ENCODE assay signal across 8 cellular contexts in the genomic region with DNA sequence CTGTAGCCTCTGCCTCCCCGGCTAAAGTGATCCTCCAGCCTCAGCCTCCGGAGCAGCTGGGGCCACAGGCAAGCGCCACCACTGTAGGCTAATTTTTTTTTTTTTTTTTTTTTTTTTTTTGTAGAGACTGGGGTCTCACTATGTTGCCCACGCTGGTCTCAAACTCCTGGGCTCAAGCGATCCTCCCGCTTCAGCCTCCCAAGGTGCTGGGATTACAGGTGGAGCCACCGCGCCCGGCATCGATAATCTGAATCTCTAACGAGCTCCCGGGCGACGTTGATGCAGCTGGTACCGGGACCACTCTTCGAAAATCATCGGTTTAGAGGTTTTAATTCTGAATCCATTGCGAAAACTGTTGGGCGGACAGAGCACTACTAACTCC. TPM values are rescaled to one million over a fixed set of nuclear protein-coding genes. Genes with fewer than 3 reads are reported as not detected.
DNase-seq lines count a peak whose midpoint lies in the region; ATAC-seq and TF ChIP-seq lines count a peak whose summit lies in the region.

No MANE protein-coding gene starts in this region.

- peaks cover 13% of the 10 kb centered on the region for H3K4me1 Mint-ChIP-seq in nephron

- peaks cover 13% of the 10 kb centered on the region for H3K36me3 ChIP-seq in KOPT-K1 (ENCODE audit: insufficient read depth, low read length)

- ATAC-seq in GM18517 (IDR thresholded peaks at IDR 0.05; ENCODE audit: unreplicated experiment) (peak; percentile 6), HG03460 (IDR thresholded peaks at IDR 0.05; ENCODE audit: unreplicated experiment) (no peak)

- no peaks in the 10 kb centered on the region for H3K27me3 Mint-ChIP-seq in nephron (ENCODE audit: low read depth)

- H3K27me3 ChIP-seq in dorsolateral prefrontal cortex, result no peaks in the 10 kb centered on the region

- intact Hi-C loops in dorsolateral prefrontal cortex (cut with DNase I), result loop anchor here (1.0 to 10.0 kb wide), 7 partner anchors 90 to 974 kb away; a partner anchor contains a TSS

- peak overlapping the region; percentile 63 to 98 (median 88) for H3K4me3 ChIP-seq in dorsolateral prefrontal cortex

- TF ChIP-seq CTCF in dorsolateral prefrontal cortex (IDR thresholded peaks at IDR 0.05 in 54 of 56, conservative IDR thresholded peaks at IDR 0.05 in 2 of 56; ENCODE audit: low read depth in 1 of 56, partially characterized antibody in 56 of 56), result no peak
- TF ChIP-seq CTCF in nephron (IDR thresholded peaks at IDR 0.05; ENCODE audit: unreplicated experiment in 3 of 3), result no peak

- peaks cover 26% of the 10 kb centered on the region for H3K36me3 Mint-ChIP-seq in nephron (ENCODE audit: low read depth)

- DNase-seq in dorsolateral prefrontal cortex, result no peak
- DNase-seq in stimulated activated CD8-positive, alpha-beta memory T cell treated with anti-CD3 and anti-CD28 coated beads, Interleukin-4, amount 100 ng/mL, for 48 hours, result no peak
- no peak for DNase-seq in hepatic stellate cell (ENCODE audit: low spot score)
- no peak for DNase-seq in SK-N-DZ (ENCODE audit: low spot score)

- no peaks in the 10 kb centered on the region for H3K9me3 ChIP-seq in KOPT-K1 (ENCODE audit: insufficient read depth, low read length, poor library complexity, severe bottlenecking)

- peak overlapping the region; percentile 89 to 98 (median 97) for H3K27ac Mint-ChIP-seq in nephron

- H3K27ac ChIP-seq in KOPT-K1 (ENCODE audit: low read depth, low read length, poor library complexity, severe bottlenecking), result peak overlapping the region; percentile 95
- peak overlapping the region; percentile 55 to 99 (median 97) for H3K27ac ChIP-seq in dorsolateral prefrontal cortex

- H3K4me3 Mint-ChIP-seq in nephron, result peak overlapping the region; percentile 95 to 99 (median 96)

- H3K9me3 Mint-ChIP-seq in nephron, result no peaks in the 10 kb centered on the region

RNA-seq across cellular contexts. Expression of a gene that starts 0.5 kb away (rescaled TPM):
- 10 to 100 TPM in 103 of 120 experiments, 1 to 10 TPM in 17; 5.5 to 22.0 (median 12.8) TPM for total RNA-seq in dorsolateral prefrontal cortex
- 18.3 TPM in 2 replicates for polyA plus RNA-seq in SK-N-DZ (2014; cell fraction: cytosol; rRNA removed)
- polyA plus RNA-seq in SK-N-DZ (2014; cell fraction: nucleus; rRNA removed), result 8.8 and 11.1 TPM in 2 replicates
